1 cellular context compared by ENCODE assay signal in the genomic region with DNA sequence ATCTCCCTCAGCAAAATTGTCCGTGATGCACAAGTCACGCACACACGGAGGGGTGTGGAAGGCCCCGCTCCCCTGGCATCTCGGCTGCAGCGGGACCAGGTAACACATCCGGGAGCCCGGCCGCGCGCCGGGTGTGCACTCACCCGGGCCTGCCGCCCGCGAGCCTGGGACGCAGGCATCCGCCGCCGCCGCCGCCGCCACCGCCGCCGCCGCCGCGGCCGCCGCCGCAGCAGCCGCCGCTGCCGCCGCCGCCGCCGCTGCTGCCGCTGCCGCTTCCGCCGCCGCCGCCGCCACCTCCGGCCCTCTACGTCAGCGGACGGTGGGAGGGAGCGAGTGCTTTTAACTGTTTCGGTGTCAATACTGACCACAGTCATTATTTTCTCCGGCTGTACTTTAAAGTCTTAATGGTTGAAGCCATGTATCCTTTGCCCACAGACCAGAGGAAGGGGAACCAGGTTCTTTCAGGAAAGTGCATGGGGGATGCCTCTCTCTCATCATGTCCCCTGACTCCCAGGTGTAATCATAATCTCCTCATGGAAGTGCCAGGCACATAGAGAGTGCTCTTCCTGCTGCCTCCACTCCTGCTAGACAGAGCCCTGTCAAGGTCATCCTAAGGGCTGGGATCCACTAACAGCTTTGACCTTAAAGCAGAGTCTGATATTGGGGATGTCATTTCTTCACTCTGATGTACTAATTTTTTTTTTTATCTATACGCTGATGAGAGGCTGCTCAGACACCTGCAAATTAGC.
TF ChIP-seq lines count a peak whose summit lies in the region.

No MANE protein-coding gene starts in this region.

TF ChIP-seq in GM23338, 12 proteins besides CTCF, POLR2A, EP300 and RAD21 (continued from another document):
- TF ChIP-seq, protein P1, sequence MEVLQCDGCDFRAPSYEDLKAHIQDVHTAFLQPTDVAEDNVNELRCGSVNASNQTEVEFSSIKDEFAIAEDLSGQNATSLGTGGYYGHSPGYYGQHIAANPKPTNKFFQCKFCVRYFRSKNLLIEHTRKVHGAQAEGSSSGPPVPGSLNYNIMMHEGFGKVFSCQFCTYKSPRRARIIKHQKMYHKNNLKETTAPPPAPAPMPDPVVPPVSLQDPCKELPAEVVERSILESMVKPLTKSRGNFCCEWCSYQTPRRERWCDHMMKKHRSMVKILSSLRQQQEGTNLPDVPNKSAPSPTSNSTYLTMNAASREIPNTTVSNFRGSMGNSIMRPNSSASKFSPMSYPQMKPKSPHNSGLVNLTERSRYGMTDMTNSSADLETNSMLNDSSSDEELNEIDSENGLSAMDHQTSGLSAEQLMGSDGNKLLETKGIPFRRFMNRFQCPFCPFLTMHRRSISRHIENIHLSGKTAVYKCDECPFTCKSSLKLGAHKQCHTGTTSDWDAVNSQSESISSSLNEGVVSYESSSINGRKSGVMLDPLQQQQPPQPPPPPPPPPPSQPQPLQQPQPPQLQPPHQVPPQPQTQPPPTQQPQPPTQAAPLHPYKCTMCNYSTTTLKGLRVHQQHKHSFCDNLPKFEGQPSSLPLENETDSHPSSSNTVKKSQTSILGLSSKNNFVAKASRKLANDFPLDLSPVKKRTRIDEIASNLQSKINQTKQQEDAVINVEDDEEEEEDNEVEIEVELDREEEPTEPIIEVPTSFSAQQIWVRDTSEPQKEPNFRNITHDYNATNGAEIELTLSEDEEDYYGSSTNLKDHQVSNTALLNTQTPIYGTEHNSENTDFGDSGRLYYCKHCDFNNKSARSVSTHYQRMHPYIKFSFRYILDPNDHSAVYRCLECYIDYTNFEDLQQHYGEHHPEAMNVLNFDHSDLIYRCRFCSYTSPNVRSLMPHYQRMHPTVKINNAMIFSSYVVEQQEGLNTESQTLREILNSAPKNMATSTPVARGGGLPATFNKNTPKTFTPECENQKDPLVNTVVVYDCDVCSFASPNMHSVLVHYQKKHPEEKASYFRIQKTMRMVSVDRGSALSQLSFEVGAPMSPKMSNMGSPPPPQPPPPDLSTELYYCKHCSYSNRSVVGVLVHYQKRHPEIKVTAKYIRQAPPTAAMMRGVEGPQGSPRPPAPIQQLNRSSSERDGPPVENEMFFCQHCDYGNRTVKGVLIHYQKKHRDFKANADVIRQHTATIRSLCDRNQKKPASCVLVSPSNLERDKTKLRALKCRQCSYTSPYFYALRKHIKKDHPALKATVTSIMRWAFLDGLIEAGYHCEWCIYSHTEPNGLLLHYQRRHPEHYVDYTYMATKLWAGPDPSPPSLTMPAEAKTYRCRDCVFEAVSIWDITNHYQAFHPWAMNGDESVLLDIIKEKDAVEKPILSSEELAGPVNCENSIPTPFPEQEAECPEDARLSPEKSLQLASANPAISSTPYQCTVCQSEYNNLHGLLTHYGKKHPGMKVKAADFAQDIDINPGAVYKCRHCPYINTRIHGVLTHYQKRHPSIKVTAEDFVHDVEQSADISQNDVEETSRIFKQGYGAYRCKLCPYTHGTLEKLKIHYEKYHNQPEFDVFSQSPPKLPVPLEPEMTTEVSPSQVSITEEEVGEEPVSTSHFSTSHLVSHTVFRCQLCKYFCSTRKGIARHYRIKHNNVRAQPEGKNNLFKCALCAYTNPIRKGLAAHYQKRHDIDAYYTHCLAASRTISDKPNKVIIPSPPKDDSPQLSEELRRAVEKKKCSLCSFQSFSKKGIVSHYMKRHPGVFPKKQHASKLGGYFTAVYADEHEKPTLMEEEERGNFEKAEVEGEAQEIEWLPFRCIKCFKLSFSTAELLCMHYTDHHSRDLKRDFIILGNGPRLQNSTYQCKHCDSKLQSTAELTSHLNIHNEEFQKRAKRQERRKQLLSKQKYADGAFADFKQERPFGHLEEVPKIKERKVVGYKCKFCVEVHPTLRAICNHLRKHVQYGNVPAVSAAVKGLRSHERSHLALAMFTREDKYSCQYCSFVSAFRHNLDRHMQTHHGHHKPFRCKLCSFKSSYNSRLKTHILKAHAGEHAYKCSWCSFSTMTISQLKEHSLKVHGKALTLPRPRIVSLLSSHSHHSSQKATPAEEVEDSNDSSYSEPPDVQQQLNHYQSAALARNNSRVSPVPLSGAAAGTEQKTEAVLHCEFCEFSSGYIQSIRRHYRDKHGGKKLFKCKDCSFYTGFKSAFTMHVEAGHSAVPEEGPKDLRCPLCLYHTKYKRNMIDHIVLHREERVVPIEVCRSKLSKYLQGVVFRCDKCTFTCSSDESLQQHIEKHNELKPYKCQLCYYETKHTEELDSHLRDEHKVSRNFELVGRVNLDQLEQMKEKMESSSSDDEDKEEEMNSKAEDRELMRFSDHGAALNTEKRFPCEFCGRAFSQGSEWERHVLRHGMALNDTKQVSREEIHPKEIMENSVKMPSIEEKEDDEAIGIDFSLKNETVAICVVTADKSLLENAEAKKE (CRISPR knock-in tag; IDR thresholded peaks at IDR 0.05), result no peak
- TF ChIP-seq EZH2phosphoT487 (IDR thresholded peaks at IDR 0.05; ENCODE audit: unreplicated experiment) (no peak), CREB1 (CRISPR knock-in tag; IDR thresholded peaks at IDR 0.05; ENCODE audit: low read depth) (no peak)
